Comparison of ENCODE assay signal across 23 cellular contexts in genomic region chr11:73423506-73423905, GRCh38.
"Had no signal": no experiment of that assay in that cellular context is flagged by ENCODE, and none has a peak within 500 bp of the region (broad histone marks: within the 10 kb centered on the region; RNA-seq: fewer than 3 reads in every experiment).

No MANE protein-coding gene starts in this region.

- H3K4me3 ChIP-seq: colonic mucosa, esophagus squamous epithelium, lung, psoas muscle, right lobe of liver, spleen, stomach, thoracic aorta, transverse colon had no signal

- H3K27me3 ChIP-seq: colonic mucosa, esophagus squamous epithelium, right lobe of liver, spleen, stomach, transverse colon had no signal

- H3K27ac Mint-ChIP-seq: nephron progenitor cell had no signal

- H3K27ac ChIP-seq: colonic mucosa, esophagus squamous epithelium, psoas muscle, right lobe of liver, stomach, thoracic aorta, transverse colon had no signal

- H3K4me1 Mint-ChIP-seq: immature natural killer cell had no signal

- DNase-seq: colonic mucosa; effector CD4-positive, alpha-beta T cell; esophagus squamous epithelium; foreskin fibroblast; immature natural killer cell; kidney; left colon; left ventricle myocardium superior; naive thymus-derived CD4-positive, alpha-beta T cell; nephron progenitor cell; psoas muscle; retina; right lobe of liver; spleen; stimulated activated CD4-positive, alpha-beta T cell treated with anti-CD3 and anti-CD28 coated beads, Interleukin-15, amount 100 ng/mL, for 24 hours; stimulated activated CD4-positive, alpha-beta T cell treated with anti-CD3 and anti-CD28 coated beads, Interleukin-1b, Interleukin-23, amount 100 ng/mL, for 48 hours; stimulated activated CD4-positive, alpha-beta T cell treated with anti-CD3 and anti-CD28 coated beads, Interleukin-4, amount 100 ng/mL, for 4 hours; stimulated activated naive CD4-positive, alpha-beta T cell; stomach; substantia nigra; transverse colon had no signal

- H3K36me3 ChIP-seq: colonic mucosa, right lobe of liver, transverse colon had no signal

- H3K27me3 Mint-ChIP-seq: naive thymus-derived CD4-positive, alpha-beta T cell had no signal

- H3K4me1 ChIP-seq: colonic mucosa, esophagus squamous epithelium, right lobe of liver, transverse colon had no signal

- FAIRE-seq: kidney had no signal

- ATAC-seq: left colon; left ventricle myocardium superior; naive thymus-derived CD4-positive, alpha-beta T cell; psoas muscle; right lobe of liver had no signal

- H3K9me3 ChIP-seq: colonic mucosa, esophagus squamous epithelium, psoas muscle, right lobe of liver, spleen, stomach, thoracic aorta, transverse colon had no signal

- H3K9me3 Mint-ChIP-seq: immature natural killer cell; naive thymus-derived CD4-positive, alpha-beta T cell; nephron progenitor cell had no signal

- H3K4me3 Mint-ChIP-seq: immature natural killer cell; naive thymus-derived CD4-positive, alpha-beta T cell; nephron progenitor cell had no signal
